Comparison of ENCODE assay signal across 8 cellular contexts in the genomic region with DNA sequence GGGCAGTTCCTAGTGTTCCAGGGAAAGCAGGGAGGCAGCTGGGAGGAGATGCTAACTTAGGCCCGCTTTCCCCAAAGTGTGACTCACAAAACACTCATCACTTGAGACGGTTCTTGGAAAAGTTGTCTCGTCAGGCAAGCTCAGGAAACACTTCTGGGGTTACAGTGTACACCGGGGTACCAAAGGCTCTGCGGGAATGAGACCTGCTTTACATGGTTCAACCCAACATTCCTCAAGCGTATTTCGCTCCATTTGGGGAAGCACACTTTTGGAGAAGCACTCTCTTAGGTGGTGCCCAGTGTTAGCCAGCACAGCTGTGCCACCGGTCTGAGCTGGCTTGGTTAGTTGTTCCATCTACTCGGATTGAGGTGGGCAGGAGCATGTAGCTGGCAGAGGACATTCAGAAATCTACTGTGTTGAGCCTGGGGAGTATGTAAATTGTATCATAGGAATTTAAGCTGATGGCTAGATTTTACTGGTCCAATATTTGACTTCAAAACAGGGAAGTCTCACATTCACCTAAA. TPM values are rescaled to one million over a fixed set of nuclear protein-coding genes. Genes with fewer than 3 reads are reported as not detected.
DNase-seq lines count a peak whose midpoint lies in the region; ATAC-seq and TF ChIP-seq lines count a peak whose summit lies in the region.

No MANE protein-coding gene starts in this region.

- no peak overlapping the region for H3K4me3 Mint-ChIP-seq in immature natural killer cell

- CTCF ChIA-PET in HEK293 (lab: Yijun Ruan, JAX), result interaction anchor here (0.8 to 2.0 kb wide), 2 partner anchors 29 to 38 kb away, joined by 3 to 6 read pairs; no protein-coding TSS in a partner anchor

- H3K27me3 ChIP-seq in ascending aorta (no peaks in the 10 kb centered on the region), subcutaneous abdominal adipose tissue (ENCODE audit: control insufficient read depth in 5 of 5, insufficient read depth in 4 of 5, low read length in 5 of 5) (no peaks in the 10 kb centered on the region)

- H3K27ac ChIP-seq in HEK293 (ENCODE audit: extremely low read depth, low read depth, low read length) (no peak overlapping the region), ascending aorta (peak overlapping the region; percentile 24 to 49), subcutaneous abdominal adipose tissue (ENCODE audit: low read depth, low read length) (peak overlapping the region; percentile 50)

- H3K27me3 Mint-ChIP-seq in immature natural killer cell (ENCODE audit: low read depth in 3 of 3), result peaks cover 23 to 47% (median 26%) of the 10 kb centered on the region in 3 donors

- peaks cover 89 to 94% of the 10 kb centered on the region in 2 donors for H3K4me1 Mint-ChIP-seq in immature natural killer cell

- peaks cover 30 to 55% (median 40%) of the 10 kb centered on the region in 3 donors for H3K36me3 Mint-ChIP-seq in immature natural killer cell

- no peaks in the 10 kb centered on the region for H3K9me3 Mint-ChIP-seq in immature natural killer cell

- peak in 1 of 2 donors; percentile 69 for DNase-seq in ascending aorta (ENCODE audit: low spot score in 2 of 2)
- no peak for DNase-seq in immature natural killer cell
- no peak for DNase-seq in NCI-H146 treated with DMSO at 0.1 percent for 48 hours (lab: John Stamatoyannopoulos, UW; ENCODE audit: unreplicated experiment)
- DNase-seq in activated naive CD4-positive, alpha-beta T cell (lab: John Stamatoyannopoulos, UW), result no peak
- no peak for DNase-seq in NCI-H524 treated with DMSO at 0.1 percent for 48 hours (lab: John Stamatoyannopoulos, UW)

- POLR2A ChIA-PET in HEK293 (lab: Yijun Ruan, JAX), result interaction anchor here (0.5 to 1.1 kb wide), 3 partner anchors 29 to 65 kb away, joined by 3 read pairs; a partner anchor contains a TSS

- intact Hi-C loops in ascending aorta (cut with DNase I), result loop anchor here (5.0 kb wide), 2 partner anchors 70 to 95 kb away; no protein-coding TSS in a partner anchor

- H3K9ac ChIP-seq in subcutaneous abdominal adipose tissue (ENCODE audit: low read length in 5 of 5), result no peak overlapping the region

- H3K36me3 ChIP-seq in HEK293 (ENCODE audit: control insufficient read depth in 2 of 2, insufficient read depth in 1 of 2, low read length in 2 of 2) (peaks cover 0 to 69% of the 10 kb centered on the region in 2 experiments; a peak in 1 of 3 replicates), ascending aorta (peaks cover 40 to 77% of the 10 kb centered on the region in 2 donors), subcutaneous abdominal adipose tissue (ENCODE audit: control insufficient read depth in 5 of 5, insufficient read depth in 5 of 5, low read length in 5 of 5) (peaks cover 8 to 63% (median 56%) of the 10 kb centered on the region in 5 donors)

- H3K9me3 ChIP-seq in HEK293 (ENCODE audit: control insufficient read depth, insufficient read depth, low read depth, low read length) (no peaks in the 10 kb centered on the region), ascending aorta (no peaks in the 10 kb centered on the region), subcutaneous abdominal adipose tissue (ENCODE audit: control insufficient read depth in 5 of 5, low read length in 5 of 5) (no peaks in the 10 kb centered on the region)

- TF ChIP-seq CTCF in HEK293 (tag by site-specific recombination; IDR thresholded peaks at IDR 0.05), result no peak
- TF ChIP-seq CTCF in ascending aorta (IDR thresholded peaks at IDR 0.05), result no peak

- H3K4me3 ChIP-seq in HEK293 (ENCODE audit: low read depth, low read length) (no peak overlapping the region), ascending aorta (no peak overlapping the region), subcutaneous abdominal adipose tissue (ENCODE audit: low read depth in 1 of 5, low read length in 5 of 5) (no peak overlapping the region)

- H3K4me1 ChIP-seq in HEK293 (ENCODE audit: control insufficient read depth, insufficient read depth, low read length) (peaks cover 7% of the 10 kb centered on the region), ascending aorta (peaks cover 0 to 36% of the 10 kb centered on the region in 2 donors), subcutaneous abdominal adipose tissue (ENCODE audit: control insufficient read depth in 5 of 5, insufficient read depth in 5 of 5, low read length in 5 of 5) (peaks cover 4 to 59% (median 46%) of the 10 kb centered on the region in 5 donors)

- peak overlapping the region in 5 of 6 donors; percentile 67 to 100 (median 100) for H3K27ac Mint-ChIP-seq in immature natural killer cell

- no peak for ATAC-seq in HG03139 (IDR thresholded peaks at IDR 0.05; ENCODE audit: unreplicated experiment)

TF ChIP-seq in HEK293, 187 proteins besides CTCF, POLR2A, EP300 and RAD21:
- TF ChIP-seq, protein P1, sequence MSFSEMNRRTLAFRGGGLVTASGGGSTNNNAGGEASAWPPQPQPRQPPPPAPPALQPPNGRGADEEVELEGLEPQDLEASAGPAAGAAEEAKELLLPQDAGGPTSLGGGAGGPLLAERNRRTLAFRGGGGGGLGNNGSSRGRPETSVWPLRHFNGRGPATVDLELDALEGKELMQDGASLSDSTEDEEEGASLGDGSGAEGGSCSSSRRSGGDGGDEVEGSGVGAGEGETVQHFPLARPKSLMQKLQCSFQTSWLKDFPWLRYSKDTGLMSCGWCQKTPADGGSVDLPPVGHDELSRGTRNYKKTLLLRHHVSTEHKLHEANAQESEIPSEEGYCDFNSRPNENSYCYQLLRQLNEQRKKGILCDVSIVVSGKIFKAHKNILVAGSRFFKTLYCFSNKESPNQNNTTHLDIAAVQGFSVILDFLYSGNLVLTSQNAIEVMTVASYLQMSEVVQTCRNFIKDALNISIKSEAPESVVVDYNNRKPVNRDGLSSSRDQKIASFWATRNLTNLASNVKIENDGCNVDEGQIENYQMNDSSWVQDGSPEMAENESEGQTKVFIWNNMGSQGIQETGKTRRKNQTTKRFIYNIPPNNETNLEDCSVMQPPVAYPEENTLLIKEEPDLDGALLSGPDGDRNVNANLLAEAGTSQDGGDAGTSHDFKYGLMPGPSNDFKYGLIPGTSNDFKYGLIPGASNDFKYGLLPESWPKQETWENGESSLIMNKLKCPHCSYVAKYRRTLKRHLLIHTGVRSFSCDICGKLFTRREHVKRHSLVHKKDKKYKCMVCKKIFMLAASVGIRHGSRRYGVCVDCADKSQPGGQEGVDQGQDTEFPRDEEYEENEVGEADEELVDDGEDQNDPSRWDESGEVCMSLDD (tag by site-specific recombination; IDR thresholded peaks at IDR 0.05), result no peak
- TF ChIP-seq PRDM1 (tag by site-specific recombination; IDR thresholded peaks at IDR 0.05), result 0 out of 2 replicates have a peak, but pooled peaks have one; percentile 46

RNA-seq across cellular contexts. Expression of a gene that starts 34.8 kb away (rescaled TPM):
- 100 TPM for total RNA-seq in ascending aorta
- polyA plus RNA-seq in immature natural killer cell, result 10 to 100 TPM; 21.7 to 49.2 (median 44.2) TPM

RNA-seq across cellular contexts. Expression of a gene that starts 55.8 kb away (rescaled TPM):
- total RNA-seq in ascending aorta, result 7.2 TPM
- polyA plus RNA-seq in immature natural killer cell, result 10 to 100 TPM; 15.5 to 35.7 (median 22.5) TPM
